16 cellular contexts compared by ENCODE assay signal in the genomic region with DNA sequence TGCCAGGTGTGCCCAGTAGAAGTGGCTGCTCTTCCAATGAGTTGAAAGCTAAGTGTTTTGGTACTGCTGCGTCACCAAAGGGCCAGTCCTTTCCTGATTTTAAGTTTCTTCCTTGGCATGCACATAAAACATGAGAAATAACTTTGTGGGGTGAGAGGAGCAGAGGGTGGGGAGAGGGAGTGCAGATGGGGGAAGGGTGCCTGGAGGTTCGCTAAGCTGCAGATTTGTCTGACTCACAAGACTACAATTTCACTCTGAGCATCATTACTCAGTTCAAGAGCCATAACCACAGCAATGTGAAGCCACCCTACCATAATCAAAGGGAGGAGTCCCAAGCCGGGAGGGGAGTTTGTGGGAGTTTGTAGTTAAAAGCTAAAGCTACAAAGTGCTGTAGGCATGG.
DNase-seq lines count a peak whose midpoint lies in the region; ATAC-seq and TF ChIP-seq lines count a peak whose summit lies in the region.
"Had no signal": no experiment of that assay in that cellular context is flagged by ENCODE, and none has a peak within 500 bp of the region (broad histone marks: within the 10 kb centered on the region; RNA-seq: fewer than 3 reads in every experiment).

No MANE protein-coding gene starts in this region.

- TF ChIP-seq POLR2A in esophagus squamous epithelium (IDR thresholded peaks at IDR 0.05): no peak

- no peak overlapping the region for H3K4me3 ChIP-seq in fibroblast of mammary gland (ENCODE audit: control insufficient read depth, low read depth, low read length)
- no peak overlapping the region for H3K4me3 ChIP-seq in skeletal muscle cell (ENCODE audit: low read depth, low read length)
- no peak overlapping the region for H3K4me3 ChIP-seq in esophagus squamous epithelium
- H3K4me3 ChIP-seq: GM12878, skin epidermis had no signal

- H3K9me3 ChIP-seq in esophagus squamous epithelium: no peaks in the 10 kb centered on the region

- intact Hi-C loops in esophagus squamous epithelium (cut with DNase I): no loop called here

- ATAC-seq in HG03469 (IDR thresholded peaks at IDR 0.05; ENCODE audit: unreplicated experiment) (no peak), HG03039 (IDR thresholded peaks at IDR 0.05; ENCODE audit: unreplicated experiment) (no peak)
- ATAC-seq: GM12878, left lobe of liver had no signal

- peaks cover 0 to 69% (median 0%) of the 10 kb centered on the region in 4 donors for H3K27me3 ChIP-seq in esophagus squamous epithelium

- WGBS in esophagus squamous epithelium, 2 donors: 45 to 48% methylated on average over 2 to 3 of the region's 3 CpGs

- H3K4me1 ChIP-seq in esophagus squamous epithelium: no peaks in the 10 kb centered on the region

- TF ChIP-seq CTCF in fibroblast of mammary gland (conservative IDR thresholded peaks at IDR 0.05; ENCODE audit: control insufficient read depth, insufficient read depth, low read depth, low read length) (no peak), esophagus squamous epithelium (IDR thresholded peaks at IDR 0.05) (no peak)

- DNase-seq in GM03348 (ENCODE audit: low spot score): peak; percentile 86
- DNase-seq in NCI-H226: peak; percentile 71
- peak; percentile 14 for DNase-seq in fibroblast of mammary gland (ENCODE audit: low read depth)
- DNase-seq in skeletal muscle cell (ENCODE audit: low read depth): peak; percentile 45
- no peak for DNase-seq in esophagus squamous epithelium (lab: John Stamatoyannopoulos, UW)
- no peak for DNase-seq in GDM1 (lab: John Stamatoyannopoulos, UW)
- DNase-seq: activated CD4-positive, alpha-beta T cell treated with anti-CD3 and anti-CD28 coated beads for 4 hours; activated T-cell treated with anti-CD3 and anti-CD28 coated beads, Interleukin-2, amount 50 U/mL, for 24 hours; Calu3; effector CD4-positive, alpha-beta T cell; NCI-H345 had no signal

- no peaks in the 10 kb centered on the region for H3K36me3 ChIP-seq in esophagus squamous epithelium

- no peak overlapping the region for H3K27ac ChIP-seq in esophagus squamous epithelium

Comparison
In these comparisons a context has a peak if more than half of its experiments do, and no peak if none do; other contexts are left out.
1. DNase-seq: peak in GM03348 (single experiment), NCI-H226 (single experiment), fibroblast of mammary gland (single experiment) and skeletal muscle cell (single experiment); none in esophagus squamous epithelium (single experiment) and GDM1 (single experiment).